Comparison of ENCODE assay signal across 21 cellular contexts in genomic region chr14:77204907-77205306, GRCh38. TPM values are rescaled to one million over a fixed set of nuclear protein-coding genes. Genes with fewer than 3 reads are reported as not detected.
"Had no signal": no experiment of that assay in that cellular context is flagged by ENCODE, and none has a peak within 500 bp of the region (broad histone marks: within the 10 kb centered on the region; RNA-seq: fewer than 3 reads in every experiment).

No MANE protein-coding gene starts in this region.

- H3K9me3 Mint-ChIP-seq: activated naive CD4-positive, alpha-beta T cell treated with anti-CD3 and anti-CD28 coated beads, Interleukin-2, amount 50 U/mL, for 72 hours; activated naive CD8-positive, alpha-beta T cell treated with anti-CD3 and anti-CD28 coated beads, Interleukin-2, amount 50 U/mL, for 24 hours had no signal

- H3K36me3 Mint-ChIP-seq: activated naive CD4-positive, alpha-beta T cell treated with anti-CD3 and anti-CD28 coated beads, Interleukin-2, amount 50 U/mL, for 72 hours; T-cell had no signal

- ATAC-seq: activated CD4-positive, alpha-beta T cell treated with anti-CD3 and anti-CD28 coated beads for 36 hours; activated CD8-positive, alpha-beta T cell treated with anti-CD3 and anti-CD28 coated beads, Interleukin-2, amount 10 ng/mL, durations not matched to agents 7 days and 5 days; activated naive CD4-positive, alpha-beta T cell treated with anti-CD3 and anti-CD28 coated beads, Interleukin-2, amount 50 U/mL, for 72 hours; activated naive CD8-positive, alpha-beta T cell treated with anti-CD3 and anti-CD28 coated beads, Interleukin-2, amount 50 U/mL, for 24 hours; K562; Panc1; Right ventricle myocardium inferior; T-cell had no signal

- H3K4me3 Mint-ChIP-seq: activated CD4-positive, alpha-beta T cell treated with anti-CD3 and anti-CD28 coated beads for 36 hours; activated CD8-positive, alpha-beta T cell treated with anti-CD3 and anti-CD28 coated beads, Interleukin-2, amount 10 ng/mL, durations not matched to agents 7 days and 5 days; activated naive CD8-positive, alpha-beta T cell treated with anti-CD3 and anti-CD28 coated beads, Interleukin-2, amount 50 U/mL, for 24 hours; T-cell had no signal

- H3K36me3 ChIP-seq: brain microvascular endothelial cell, WERI-Rb-1 had no signal

- H3K27ac ChIP-seq: brain microvascular endothelial cell, SK-N-MC, WERI-Rb-1 had no signal

- DNase-seq: activated CD4-positive, alpha-beta T cell treated with anti-CD3 and anti-CD28 coated beads for 36 hours; activated CD4-positive, alpha-beta T cell treated with anti-CD3 and anti-CD28 coated beads, Interleukin-2, amount 50 U/mL, for 1 hour; activated CD8-positive, alpha-beta memory T cell treated with anti-CD3 and anti-CD28 coated beads, Interleukin-2, amount 50 U/mL, for 48 hours; activated CD8-positive, alpha-beta T cell treated with anti-CD3 and anti-CD28 coated beads, Interleukin-2, amount 10 ng/mL, durations not matched to agents 7 days and 5 days; activated naive CD8-positive, alpha-beta T cell treated with anti-CD3 and anti-CD28 coated beads, Interleukin-2, amount 50 U/mL, for 24 hours; activated T-cell treated with anti-CD3 and anti-CD28 coated beads, Interleukin-2, amount 50 U/mL, for 1 hour; amniotic stem cell; brain microvascular endothelial cell; Karpas-422; MM.1S; NK-92 treated with Interleukin-12 subunit alpha and Interleukin-12 subunit beta, amount 100 ng/mL, for 24 hours; OCI-M1; RPMI8226; T-cell; T-helper 2 cell; WERI-Rb-1 had no signal

- H3K27ac Mint-ChIP-seq: activated CD4-positive, alpha-beta T cell treated with anti-CD3 and anti-CD28 coated beads for 36 hours; activated CD8-positive, alpha-beta T cell treated with anti-CD3 and anti-CD28 coated beads, Interleukin-2, amount 10 ng/mL, durations not matched to agents 7 days and 5 days; activated naive CD8-positive, alpha-beta T cell treated with anti-CD3 and anti-CD28 coated beads, Interleukin-2, amount 50 U/mL, for 24 hours; T-cell had no signal

- H3K4me1 Mint-ChIP-seq: activated CD4-positive, alpha-beta T cell treated with anti-CD3 and anti-CD28 coated beads for 36 hours; activated naive CD8-positive, alpha-beta T cell treated with anti-CD3 and anti-CD28 coated beads, Interleukin-2, amount 50 U/mL, for 24 hours; T-cell had no signal

- H3K27me3 ChIP-seq: brain microvascular endothelial cell had no signal

- H3K4me3 ChIP-seq: K562, SK-N-MC had no signal

RNA-seq across cellular contexts. Expression of gene TMEM63C, which starts 23.3 kb away (rescaled TPM):
- total RNA-seq: K562 had no signal
